ENCODE assay signal across 1 cellular context in the genomic region with DNA sequence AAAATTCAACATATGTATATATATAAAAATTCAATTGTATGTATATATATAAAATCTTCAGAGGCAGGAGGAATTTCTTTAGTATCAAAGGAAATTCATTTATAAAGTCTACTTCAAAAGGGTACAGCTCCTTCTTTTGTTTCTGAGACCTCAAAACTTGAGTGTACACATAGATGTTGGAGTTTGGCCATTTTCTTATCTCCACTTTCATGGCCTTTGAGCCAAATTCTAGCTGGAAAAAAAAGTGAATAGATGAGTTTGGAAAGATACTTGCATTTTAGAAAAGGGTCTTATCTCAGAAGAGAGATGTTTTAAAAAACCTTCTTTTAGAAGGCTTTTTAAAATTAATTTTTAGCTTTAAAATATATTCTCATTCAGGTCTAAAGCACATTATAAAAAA.
TF ChIP-seq lines count a peak whose summit lies in the region.

No MANE protein-coding gene starts in this region.

TF ChIP-seq in HepG2, 621 proteins besides CTCF, POLR2A, EP300 and RAD21 (continued from another document):
- no peak for TF ChIP-seq PRDM15 (CRISPR knock-in tag; IDR thresholded peaks at IDR 0.05)
- no peak for TF ChIP-seq CAMTA2 (CRISPR knock-in tag; IDR thresholded peaks at IDR 0.05; ENCODE audit: borderline replicate concordance)
- peak; percentile 22; the same call in 1 of the 2 replicates for TF ChIP-seq ZNF644 (CRISPR knock-in tag; IDR thresholded peaks at IDR 0.05; ENCODE audit: low read depth)
- no peak for TF ChIP-seq ZNF3 (CRISPR knock-in tag; IDR thresholded peaks at IDR 0.05)
